ENCODE assay signal across 30 cellular contexts in the genomic region with DNA sequence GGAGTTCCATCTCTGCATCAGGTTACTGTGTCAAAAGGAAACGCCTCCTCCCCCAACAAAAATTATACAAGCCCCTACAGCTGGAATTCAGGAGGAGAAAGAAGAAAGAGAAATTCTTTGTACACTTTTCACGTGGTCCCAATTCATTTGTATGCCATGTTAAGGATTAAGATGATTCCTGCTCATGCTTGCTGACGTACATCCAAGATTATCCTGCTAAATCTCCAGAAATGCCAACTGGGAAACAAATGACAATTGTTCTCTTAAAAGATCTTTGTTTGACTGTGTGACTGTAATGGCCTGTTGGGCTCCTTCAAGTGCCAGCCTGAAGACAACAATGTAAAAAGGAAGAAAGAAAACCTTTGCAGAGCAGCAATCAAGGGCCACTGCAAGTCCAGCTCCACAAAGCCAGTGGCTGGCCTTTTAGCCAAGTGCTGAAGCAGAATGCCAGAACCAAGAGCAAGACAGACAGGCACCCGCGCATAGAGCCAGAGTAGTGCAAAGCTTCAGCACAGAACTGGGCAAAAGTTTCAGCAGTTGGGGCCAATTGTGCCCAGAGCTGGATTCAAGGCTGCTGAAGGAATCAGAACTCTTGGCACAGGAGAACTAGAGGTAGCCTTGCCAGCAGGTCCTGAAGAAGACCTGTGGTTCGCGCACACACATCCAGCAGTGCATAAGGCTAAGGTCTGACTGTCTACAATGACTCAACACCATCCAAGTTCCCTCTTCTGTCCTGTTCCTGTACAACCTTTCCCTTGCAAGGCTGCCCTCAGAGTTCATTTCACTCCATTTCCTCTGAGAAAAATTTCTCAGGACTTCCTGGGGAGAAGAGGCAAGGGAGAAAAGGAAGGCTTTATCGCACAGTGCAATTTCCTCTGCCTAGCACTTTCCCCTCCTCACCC.
DNase-seq lines count a peak whose midpoint lies in the region; ATAC-seq, FAIRE-seq and TF ChIP-seq lines count a peak whose summit lies in the region.
"Had no signal": no experiment of that assay in that cellular context is flagged by ENCODE, and none has a peak within 500 bp of the region (broad histone marks: within the 10 kb centered on the region; RNA-seq: fewer than 3 reads in every experiment).

No MANE protein-coding gene starts in this region.

- intact Hi-C loops in mammary epithelial cell (cut with micrococcal nuclease), result no loop called here
- intact Hi-C loops in breast epithelium (cut with DNase I; ENCODE audit: low total_unique reads), result loop anchor here (10.0 kb wide), 1 partner anchor 199 kb away; no protein-coding TSS in a partner anchor
- intact Hi-C loops in endothelial cell of umbilical vein (cut with micrococcal nuclease), result no loop called here
- intact Hi-C loops in aorta (cut with DNase I), result no loop called here

- H3K27ac ChIP-seq in mammary epithelial cell (ENCODE audit: insufficient read depth, low read depth, low read length) (no peak overlapping the region), breast epithelium (no peak overlapping the region), endothelial cell of umbilical vein (ENCODE audit: insufficient read depth, low read depth, low read length) (no peak overlapping the region), neural progenitor cell (no peak overlapping the region), aorta (ENCODE audit: low read depth in 1 of 2, low read length in 2 of 2) (no peak overlapping the region)
- H3K27ac ChIP-seq: adrenal gland, skin epidermis, uterus had no signal

- peak overlapping the region; percentile 15 for H2AFZ ChIP-seq in mammary epithelial cell (ENCODE audit: low read depth, low read length)
- H2AFZ ChIP-seq in endothelial cell of umbilical vein (ENCODE audit: low read depth, low read length), result no peak overlapping the region
- H2AFZ ChIP-seq in neural progenitor cell (replicated peaks), result peak overlapping the region; percentile 85

- TF ChIP-seq CTCF in mammary epithelial cell (conservative IDR thresholded peaks at IDR 0.05 in 1 of 2, IDR thresholded peaks at IDR 0.05 in 1 of 2; ENCODE audit: extremely low read depth in 1 of 2, insufficient read depth in 1 of 2, low read depth in 1 of 2, low read length in 2 of 2) (no peak), breast epithelium (IDR thresholded peaks at IDR 0.05) (no peak), endothelial cell of umbilical vein (IDR thresholded peaks at IDR 0.05; ENCODE audit: extremely low read depth in 1 of 2, insufficient read depth in 1 of 2, low read depth in 1 of 2, low read length in 2 of 2) (no peak), neural progenitor cell (IDR thresholded peaks at IDR 0.05) (no peak), chondrocyte (IDR thresholded peaks at IDR 0.05) (no peak)

- no peak for FAIRE-seq in endothelial cell of umbilical vein (lab: Jason Lieb, UNC)

- H3K4me1 Mint-ChIP-seq in neural progenitor cell (peaks cover 17% of the 10 kb centered on the region), chondrocyte (ENCODE audit: low read depth) (peaks cover 19% of the 10 kb centered on the region)
- H3K4me1 Mint-ChIP-seq: CD14-positive monocyte, naive B cell had no signal

- no peak for DNase-seq in mammary epithelial cell
- no peak for DNase-seq in breast epithelium (ENCODE audit: low spot score in 2 of 2)
- DNase-seq in endothelial cell of umbilical vein (ENCODE audit: low read depth, low spot score), result peak; percentile 45
- DNase-seq in neural progenitor cell (ENCODE audit: low spot score), result no peak
- peak in 1 of 2 donors; percentile 34 for DNase-seq in aorta
- no peak for DNase-seq in NCI-H2107 treated with DMSO at 0.1 percent for 48 hours (lab: John Stamatoyannopoulos, UW; ENCODE audit: unreplicated experiment)
- no peak for DNase-seq in chondrocyte (ENCODE audit: low spot score)
- DNase-seq: 8988T; activated CD8-positive, alpha-beta memory T cell treated with anti-CD3 and anti-CD28 coated beads, Interleukin-2, amount 50 U/mL, for 48 hours; activated CD8-positive, alpha-beta T cell treated with anti-CD3 and anti-CD28 coated beads for 36 hours; activated naive CD4-positive, alpha-beta T cell treated with Interleukin-2 at 50 U/mL for 16 hours; adrenal gland; DND-41; GF-D8; glutamatergic neuron; islet precursor cell; left ventricle myocardium superior; naive B cell; NCI-H2029; NCI-H526 treated with DMSO at 0.1 percent for 48 hours; occipital lobe; Right ventricle myocardium superior; T-helper 2 cell; uterus had no signal

- dilution Hi-C loops in mammary epithelial cell (cut with HindIII; ENCODE audit: low sequenced_read_pairs), result loop anchor here (5.0 kb wide), 1 partner anchor 84 kb away; no protein-coding TSS in a partner anchor
- dilution Hi-C loops in endothelial cell of umbilical vein (cut with MboI; ENCODE audit: extremely low pct_ligation_motif_present, low sequenced_read_pairs), result no loop called here

- in situ Hi-C loops in mammary epithelial cell (cut with MboI; ENCODE audit: low sequenced_read_pairs in 2 of 2), result loop anchor here in 1 of 2 donors (25.0 kb wide), 1 partner anchor 629 kb away; no protein-coding TSS in a partner anchor

- no peaks in the 10 kb centered on the region for H3K9me3 ChIP-seq in mammary epithelial cell (replicated peaks; ENCODE audit: insufficient read depth, low read length)
- H3K9me3 ChIP-seq in breast epithelium, result no peaks in the 10 kb centered on the region
- no peaks in the 10 kb centered on the region for H3K9me3 ChIP-seq in endothelial cell of umbilical vein (replicated peaks; ENCODE audit: control insufficient read depth, insufficient read depth, low read length)
- H3K9me3 ChIP-seq in neural progenitor cell (ENCODE audit: low read depth), result no peaks in the 10 kb centered on the region
- H3K9me3 ChIP-seq in aorta (ENCODE audit: control insufficient read depth, low read length), result no peaks in the 10 kb centered on the region
- H3K9me3 ChIP-seq: adrenal gland, uterus had no signal

- ATAC-seq in aorta (ENCODE audit: low FRiP score) (peak; percentile 12), GM21825 (IDR thresholded peaks at IDR 0.05; ENCODE audit: unreplicated experiment) (no peak)
- ATAC-seq: activated CD8-positive, alpha-beta T cell treated with anti-CD3 and anti-CD28 coated beads for 36 hours; left ventricle myocardium superior had no signal

- H3K27me3 Mint-ChIP-seq in neural progenitor cell (ENCODE audit: insufficient read depth, low read depth) (peaks cover 7% of the 10 kb centered on the region), chondrocyte (ENCODE audit: low read depth) (peaks cover 1% of the 10 kb centered on the region)

- POLR2A ChIA-PET in endothelial cell of umbilical vein (lab: Charles Lee), result no interaction called here

- no peaks in the 10 kb centered on the region for H3K9me1 ChIP-seq in endothelial cell of umbilical vein (replicated peaks; ENCODE audit: control insufficient read depth, extremely low read depth, insufficient read depth, low read length)

- H3K4me2 ChIP-seq in mammary epithelial cell (ENCODE audit: insufficient read depth, low read depth, low read length), result no peak overlapping the region
- H3K4me2 ChIP-seq in endothelial cell of umbilical vein (ENCODE audit: insufficient read depth, low read length), result no peak overlapping the region
- no peak overlapping the region for H3K4me2 ChIP-seq in neural progenitor cell

- CTCF ChIA-PET in mammary epithelial cell (lab: Charles Lee; ENCODE audit: low non-redundant PET) (no interaction called here), endothelial cell of umbilical vein (lab: Charles Lee) (interaction anchor here (0.8 to 3.7 kb wide), 4 partner anchors 9 to 165 kb away, joined by 3 to 22 read pairs (median 4); no protein-coding TSS in a partner anchor)

- no peak for TF ChIP-seq POLR2A in breast epithelium (IDR thresholded peaks at IDR 0.05)
- no peak for TF ChIP-seq POLR2A in endothelial cell of umbilical vein (IDR thresholded peaks at IDR 0.05; ENCODE audit: low read depth, low read length)

- BruUV-seq in mammary epithelial cell (replicated peaks; lab: Mats Ljungman, UMichigan) (no TSS peak), endothelial cell of umbilical vein (replicated peaks; lab: Mats Ljungman, UMichigan) (no TSS peak)

- H3K9ac ChIP-seq in mammary epithelial cell (ENCODE audit: insufficient read depth, low read length) (no peak overlapping the region), endothelial cell of umbilical vein (replicated peaks; ENCODE audit: extremely low read depth, insufficient read depth, low read length) (no peak overlapping the region), neural progenitor cell (no peak overlapping the region)

- H3K4me3 ChIP-seq in mammary epithelial cell (replicated peaks in 1 of 3; ENCODE audit: insufficient read depth in 1 of 3, low read depth in 2 of 3, low read length in 3 of 3), result no peak overlapping the region
- no peak overlapping the region for H3K4me3 ChIP-seq in breast epithelium
- H3K4me3 ChIP-seq in endothelial cell of umbilical vein (replicated peaks in 1 of 3; ENCODE audit: insufficient read depth in 1 of 3, low read depth in 1 of 3, low read length in 3 of 3), result no peak overlapping the region
- no peak overlapping the region for H3K4me3 ChIP-seq in neural progenitor cell
- H3K4me3 ChIP-seq in aorta (ENCODE audit: low read length in 2 of 2), result no peak overlapping the region
- H3K4me3 ChIP-seq: adrenal gland, skin epidermis, uterus had no signal

- H3K4me3 Mint-ChIP-seq in neural progenitor cell, result no peak overlapping the region
- no peak overlapping the region for H3K4me3 Mint-ChIP-seq in chondrocyte (ENCODE audit: unreplicated experiment)
- H3K4me3 Mint-ChIP-seq: activated CD8-positive, alpha-beta T cell treated with anti-CD3 and anti-CD28 coated beads for 36 hours; activated T-helper 1 cell treated with anti-CD3 and anti-CD28 coated beads, Interleukin-12 subunit alpha, Interleukin-12 subunit beta, Interleukin-2, Interleukin-4 antibody, amounts not matched to agents 30 ng/mL and 10 ng/mL and 1 ng/mL, durations not matched to agents 14 hours and 24 hours and 36 hours; CD14-positive monocyte; mesothelial cell of epicardium; naive B cell; stimulated activated naive CD8-positive, alpha-beta T cell treated with anti-CD3 and anti-CD28 coated beads, Interleukin-15, Interleukin-2, amounts not matched to agents 100 ng/mL and 50 ng/mL, for 24 hours had no signal

- H3K27ac Mint-ChIP-seq in neural progenitor cell (no peak overlapping the region), chondrocyte (ENCODE audit: unreplicated experiment) (no peak overlapping the region)
- H3K27ac Mint-ChIP-seq: activated CD8-positive, alpha-beta T cell treated with anti-CD3 and anti-CD28 coated beads for 36 hours; activated T-helper 1 cell treated with anti-CD3 and anti-CD28 coated beads, Interleukin-12 subunit alpha, Interleukin-12 subunit beta, Interleukin-2, Interleukin-4 antibody, amounts not matched to agents 30 ng/mL and 10 ng/mL and 1 ng/mL, durations not matched to agents 14 hours and 24 hours and 36 hours; CD14-positive monocyte; mesothelial cell of epicardium; naive B cell; stimulated activated naive CD8-positive, alpha-beta T cell treated with anti-CD3 and anti-CD28 coated beads, Interleukin-15, Interleukin-2, amounts not matched to agents 100 ng/mL and 50 ng/mL, for 24 hours had no signal

- no peaks in the 10 kb centered on the region for H3K27me3 ChIP-seq in mammary epithelial cell (ENCODE audit: insufficient read depth, low read length)
- no peaks in the 10 kb centered on the region for H3K27me3 ChIP-seq in breast epithelium
- no peaks in the 10 kb centered on the region for H3K27me3 ChIP-seq in endothelial cell of umbilical vein (ENCODE audit: control insufficient read depth in 2 of 2, insufficient read depth in 2 of 2, low read length in 2 of 2)
- no peaks in the 10 kb centered on the region for H3K27me3 ChIP-seq in neural progenitor cell
- no peaks in the 10 kb centered on the region for H3K27me3 ChIP-seq in aorta (ENCODE audit: control insufficient read depth in 1 of 2, insufficient read depth in 2 of 2, low read length in 1 of 2)
- H3K27me3 ChIP-seq: adrenal gland, uterus had no signal

- no peaks in the 10 kb centered on the region for H4K20me1 ChIP-seq in mammary epithelial cell (ENCODE audit: insufficient read depth, low read length)
- no peaks in the 10 kb centered on the region for H4K20me1 ChIP-seq in endothelial cell of umbilical vein (replicated peaks; ENCODE audit: control insufficient read depth, extremely low read depth, insufficient read depth, low read length)
- H4K20me1 ChIP-seq in neural progenitor cell (ENCODE audit: low read depth), result no peaks in the 10 kb centered on the region

- H3F3A ChIP-seq in neural progenitor cell (ENCODE audit: low read depth), result no peaks in the 10 kb centered on the region

- H3K36me3 Mint-ChIP-seq in neural progenitor cell (no peaks in the 10 kb centered on the region), chondrocyte (ENCODE audit: low read depth) (no peaks in the 10 kb centered on the region)
- H3K36me3 Mint-ChIP-seq: CD14-positive monocyte, mesothelial cell of epicardium, naive B cell had no signal

- H3K4me1 ChIP-seq in mammary epithelial cell (ENCODE audit: insufficient read depth, low read length) (peaks cover 31% of the 10 kb centered on the region), breast epithelium (no peaks in the 10 kb centered on the region), endothelial cell of umbilical vein (ENCODE audit: control insufficient read depth, extremely low read depth, insufficient read depth, low read length) (peaks cover 40% of the 10 kb centered on the region), neural progenitor cell (peaks cover 10% of the 10 kb centered on the region), aorta (ENCODE audit: control insufficient read depth in 1 of 2, insufficient read depth in 2 of 2, low read length in 2 of 2) (peaks cover 0 to 6% of the 10 kb centered on the region in 2 donors)
- H3K4me1 ChIP-seq: adrenal gland, uterus had no signal

- H3K79me2 ChIP-seq in mammary epithelial cell (ENCODE audit: insufficient read depth, low read length) (no peaks in the 10 kb centered on the region), endothelial cell of umbilical vein (ENCODE audit: control insufficient read depth, insufficient read depth, low read length) (no peaks in the 10 kb centered on the region), neural progenitor cell (ENCODE audit: low read depth) (no peaks in the 10 kb centered on the region)

- H3K36me3 ChIP-seq in mammary epithelial cell (ENCODE audit: insufficient read depth, low read length) (no peaks in the 10 kb centered on the region), breast epithelium (no peaks in the 10 kb centered on the region), endothelial cell of umbilical vein (ENCODE audit: control insufficient read depth in 2 of 2, extremely low read depth in 1 of 2, insufficient read depth in 2 of 2, low read length in 2 of 2) (no peaks in the 10 kb centered on the region), neural progenitor cell (no peaks in the 10 kb centered on the region), aorta (ENCODE audit: control insufficient read depth in 1 of 2, insufficient read depth in 2 of 2, low read length in 1 of 2) (no peaks in the 10 kb centered on the region)
- H3K36me3 ChIP-seq: adrenal gland, uterus had no signal

- WGBS in mammary epithelial cell (ENCODE audit: low coverage, missing lambda C conversion rate), result 60% methylated on average over 8 of the region's 8 CpGs
- WGBS in aorta, 2 donors, result 36 to 38% methylated on average over 8 of the region's 8 CpGs

- H3K9me3 Mint-ChIP-seq in neural progenitor cell, result no peaks in the 10 kb centered on the region
- H3K9me3 Mint-ChIP-seq in chondrocyte (ENCODE audit: low read depth), result no peaks in the 10 kb centered on the region
- H3K9me3 Mint-ChIP-seq: activated CD8-positive, alpha-beta T cell treated with anti-CD3 and anti-CD28 coated beads for 36 hours; activated T-helper 1 cell treated with anti-CD3 and anti-CD28 coated beads, Interleukin-12 subunit alpha, Interleukin-12 subunit beta, Interleukin-2, Interleukin-4 antibody, amounts not matched to agents 30 ng/mL and 10 ng/mL and 1 ng/mL, durations not matched to agents 14 hours and 24 hours and 36 hours; stimulated activated naive CD8-positive, alpha-beta T cell treated with anti-CD3 and anti-CD28 coated beads, Interleukin-15, Interleukin-2, amounts not matched to agents 100 ng/mL and 50 ng/mL, for 24 hours had no signal
